15 cellular contexts compared by ENCODE assay signal in genomic region chr10:86001521-86001920, GRCh38.
DNase-seq lines count a peak whose midpoint lies in the region; ATAC-seq and TF ChIP-seq lines count a peak whose summit lies in the region.
"Had no signal": no experiment of that assay in that cellular context is flagged by ENCODE, and none has a peak within 500 bp of the region (broad histone marks: within the 10 kb centered on the region; RNA-seq: fewer than 3 reads in every experiment).

No MANE protein-coding gene starts in this region.

- H3K27me3 ChIP-seq in layer of hippocampus (ENCODE audit: control insufficient read depth, insufficient read depth, low read length) (no peaks in the 10 kb centered on the region), breast epithelium (no peaks in the 10 kb centered on the region)
- H3K27me3 ChIP-seq: BLaER1 treated with 17β-estradiol and CSF1 and Interleukin-3, amounts not matched to agents 10 nM and 100 nM had no signal

- H3K9me3 Mint-ChIP-seq in type B pancreatic cell = no peaks in the 10 kb centered on the region

- H3K36me3 Mint-ChIP-seq in type B pancreatic cell = no peaks in the 10 kb centered on the region
- H3K36me3 Mint-ChIP-seq: CD8-positive, alpha-beta T cell had no signal

- peak overlapping the region; percentile 32 for H3K27ac ChIP-seq in caudate nucleus (ENCODE audit: low read depth, low read length)
- peak overlapping the region; percentile 21 for H3K27ac ChIP-seq in layer of hippocampus (ENCODE audit: low read depth, low read length)
- H3K27ac ChIP-seq in breast epithelium = no peak overlapping the region
- H3K27ac ChIP-seq: BLaER1 treated with 17β-estradiol and CSF1 and Interleukin-3, amounts not matched to agents 10 nM and 100 nM had no signal

- H3K27ac Mint-ChIP-seq in type B pancreatic cell = no peak overlapping the region
- H3K27ac Mint-ChIP-seq: B cell; CD8-positive, alpha-beta T cell; H9 had no signal

- TF ChIP-seq CTCF in type B pancreatic cell (conservative IDR thresholded peaks at IDR 0.05) (no peak), breast epithelium (IDR thresholded peaks at IDR 0.05) (no peak)

- no peaks in the 10 kb centered on the region for H3K36me3 ChIP-seq in breast epithelium
- H3K36me3 ChIP-seq: BLaER1 treated with 17β-estradiol and CSF1 and Interleukin-3, amounts not matched to agents 10 nM and 100 nM had no signal

- H3K4me1 Mint-ChIP-seq in type B pancreatic cell (ENCODE audit: unreplicated experiment) = no peaks in the 10 kb centered on the region
- H3K4me1 Mint-ChIP-seq: B cell, H9 had no signal

- H3K9me3 ChIP-seq in breast epithelium = peaks cover 0 to 7% of the 10 kb centered on the region in 2 donors

- H3K4me3 Mint-ChIP-seq in type B pancreatic cell = no peak overlapping the region
- H3K4me3 Mint-ChIP-seq: B cell; CD8-positive, alpha-beta T cell; H9 had no signal

- no peak for ATAC-seq in HG03280 (IDR thresholded peaks at IDR 0.05; ENCODE audit: unreplicated experiment)
- ATAC-seq: CD8-positive, alpha-beta T cell had no signal

- H3K27me3 Mint-ChIP-seq in type B pancreatic cell = no peaks in the 10 kb centered on the region

- H3K4me1 ChIP-seq in breast epithelium = no peaks in the 10 kb centered on the region
- H3K4me1 ChIP-seq: BLaER1 treated with 17β-estradiol and CSF1 and Interleukin-3, amounts not matched to agents 10 nM and 100 nM had no signal

- DNase-seq in caudate nucleus (lab: John Stamatoyannopoulos, UW) (no peak), pons (ENCODE audit: low spot score) (peak; percentile 81), type B pancreatic cell (ENCODE audit: extremely low spot score, unreplicated experiment) (peak; percentile 13), breast epithelium (ENCODE audit: low spot score in 2 of 2) (no peak), HuH-7 (ENCODE audit: low spot score) (no peak)
- DNase-seq: 8988T; Calu3; CD8-positive, alpha-beta T cell; DMS79 treated with DMSO at 0.1 percent for 48 hours; GF-D8; H9 had no signal

- intact Hi-C loops in breast epithelium (cut with DNase I; ENCODE audit: low total_unique reads) = no loop called here

- no peak for TF ChIP-seq POLR2A in breast epithelium (IDR thresholded peaks at IDR 0.05)

- no peak overlapping the region for H3K4me3 ChIP-seq in breast epithelium
- H3K4me3 ChIP-seq: BLaER1 treated with 17β-estradiol and CSF1 and Interleukin-3, amounts not matched to agents 10 nM and 100 nM had no signal

Comparison
In these comparisons a context has a peak if more than half of its experiments do, and no peak if none do; other contexts are left out.
1. DNase-seq: peak in pons (single experiment) and type B pancreatic cell (single experiment); none in caudate nucleus (0 of 61), breast epithelium (0 of 2) and HuH-7 (single experiment).
2. H3K27ac ChIP-seq: peak in caudate nucleus (single experiment) and layer of hippocampus (single experiment); none in breast epithelium (0 of 2).